Comparison of ENCODE assay signal across 21 cellular contexts in genomic region chr7:68892211-68892610, GRCh38.
A peak's percentile ranks its signal among the peaks of the same experiment; 100 is the strongest.
DNase-seq lines count a peak whose midpoint lies in the region; ATAC-seq and TF ChIP-seq lines count a peak whose summit lies in the region.
"Had no signal": no experiment of that assay in that cellular context is flagged by ENCODE, and none has a peak within 500 bp of the region (broad histone marks: within the 10 kb centered on the region; RNA-seq: fewer than 3 reads in every experiment).

No MANE protein-coding gene starts in this region.

- H3K27me3 ChIP-seq in GM23248 (replicated peaks; ENCODE audit: insufficient read depth) (no peaks in the 10 kb centered on the region), hepatocyte (no peaks in the 10 kb centered on the region), Caco-2 (replicated peaks; ENCODE audit: control insufficient read depth, insufficient read depth, low read length) (no peaks in the 10 kb centered on the region)
- H3K27me3 ChIP-seq: brain microvascular endothelial cell had no signal

- H3K27me3 Mint-ChIP-seq in activated CD4-positive, alpha-beta T cell treated with anti-CD3 and anti-CD28 coated beads, Interleukin-2, amount 10 ng/mL, durations not matched to agents 7 days and 5 days = no peaks in the 10 kb centered on the region
- no peaks in the 10 kb centered on the region for H3K27me3 Mint-ChIP-seq in Caco-2 (ENCODE audit: insufficient read depth, unreplicated experiment)
- H3K27me3 Mint-ChIP-seq: activated naive CD8-positive, alpha-beta T cell treated with anti-CD3 and anti-CD28 coated beads, Interleukin-2, amount 10 ng/mL, durations not matched to agents 7 days and 5 days had no signal

- H3K4me1 ChIP-seq in GM23248 (ENCODE audit: insufficient read depth) (no peaks in the 10 kb centered on the region), hepatocyte (ENCODE audit: insufficient read depth) (no peaks in the 10 kb centered on the region), Caco-2 (no peaks in the 10 kb centered on the region)

- H3K4me3 ChIP-seq in GM23248 = no peak overlapping the region
- H3K4me3 ChIP-seq in hepatocyte = no peak overlapping the region
- H3K4me3 ChIP-seq in Caco-2 (ENCODE audit: low read depth, low read length) = no peak overlapping the region
- H3K4me3 ChIP-seq: coronary artery, lung had no signal

- H3K27ac Mint-ChIP-seq in activated CD4-positive, alpha-beta T cell treated with anti-CD3 and anti-CD28 coated beads, Interleukin-2, amount 10 ng/mL, durations not matched to agents 7 days and 5 days = no peak overlapping the region
- H3K27ac Mint-ChIP-seq in Caco-2 (ENCODE audit: unreplicated experiment) = no peak overlapping the region
- H3K27ac Mint-ChIP-seq: activated naive CD8-positive, alpha-beta T cell treated with anti-CD3 and anti-CD28 coated beads, Interleukin-2, amount 10 ng/mL, durations not matched to agents 7 days and 5 days; activated T-helper 2 cell treated with anti-CD3 and anti-CD28 coated beads, Interferon-gamma antibody, Interleukin-2, Interleukin-4, amounts not matched to agents 10 μg/mL and 5 μg/mL and 100 μg/mL, durations not matched to agents 14 hours and 24 hours and 36 hours had no signal

- no peak overlapping the region for H2AFZ ChIP-seq in GM23248
- H2AFZ ChIP-seq in hepatocyte = no peak overlapping the region

- peak; percentile 90 for DNase-seq in A172 (ENCODE audit: low spot score)
- peak; percentile 0 for DNase-seq in GM23248
- DNase-seq in T1000 (lab: John Stamatoyannopoulos, UW) = peak; percentile 7
- peak; percentile 37 for DNase-seq in hepatocyte (ENCODE audit: low spot score)
- no peak for DNase-seq in activated CD4-positive, alpha-beta T cell treated with anti-CD3 and anti-CD28 coated beads, Interleukin-2, amount 10 ng/mL, durations not matched to agents 7 days and 5 days
- no peak for DNase-seq in Caco-2
- DNase-seq: activated naive CD8-positive, alpha-beta T cell treated with anti-CD3 and anti-CD28 coated beads, Interleukin-2, amount 10 ng/mL, durations not matched to agents 7 days and 5 days; brain microvascular endothelial cell; GF-D8; Kasumi-1; NCI-H2107; NCI-H510A; right cardiac atrium; SW 1271 had no signal

- POLR2A ChIA-PET in activated CD4-positive, alpha-beta T cell treated with anti-CD3 and anti-CD28 coated beads, Interleukin-2, amount 10 ng/mL, durations not matched to agents 7 days and 5 days (lab: Charles Lee) = no interaction called here
- POLR2A ChIA-PET in Caco-2 (lab: Charles Lee) = no interaction called here

- H3K36me3 Mint-ChIP-seq in activated CD4-positive, alpha-beta T cell treated with anti-CD3 and anti-CD28 coated beads, Interleukin-2, amount 10 ng/mL, durations not matched to agents 7 days and 5 days (ENCODE audit: low read depth) = no peaks in the 10 kb centered on the region
- H3K36me3 Mint-ChIP-seq in Caco-2 (ENCODE audit: insufficient read depth, unreplicated experiment) = no peaks in the 10 kb centered on the region

- no peak overlapping the region for H3K27ac ChIP-seq in GM23248
- peak overlapping the region; percentile 46 for H3K27ac ChIP-seq in hepatocyte
- H3K27ac ChIP-seq: brain microvascular endothelial cell, C4-2B, coronary artery had no signal

- H3K9me2 ChIP-seq in GM23248 (ENCODE audit: insufficient read depth) = no peaks in the 10 kb centered on the region
- H3K9me2 ChIP-seq in hepatocyte (replicated peaks; ENCODE audit: insufficient read depth) = no peaks in the 10 kb centered on the region

- TF ChIP-seq CTCF in hepatocyte (IDR thresholded peaks at IDR 0.05; ENCODE audit: poor library complexity) = no peak
- TF ChIP-seq CTCF in Caco-2 (IDR thresholded peaks at IDR 0.05; ENCODE audit: insufficient read depth in 1 of 2, low read depth in 1 of 2, low read length in 1 of 2, severe bottlenecking in 1 of 2, unreplicated experiment in 1 of 2) = no peak

- H3K36me3 ChIP-seq in GM23248 (ENCODE audit: low read depth) (no peaks in the 10 kb centered on the region), hepatocyte (replicated peaks; ENCODE audit: insufficient read depth, low read depth) (no peaks in the 10 kb centered on the region), Caco-2 (ENCODE audit: control insufficient read depth, insufficient read depth, low read length) (no peaks in the 10 kb centered on the region)
- H3K36me3 ChIP-seq: brain microvascular endothelial cell had no signal

- H3K4me2 ChIP-seq in GM23248 (ENCODE audit: unreplicated experiment) (no peak overlapping the region), hepatocyte (no peak overlapping the region)

- in situ Hi-C loops in GM23248 (cut with MboI) = no loop called here

- WGBS in GM23248 (ENCODE audit: low coverage in 1 of 2, low lambda C conversion rate in 2 of 2, missing lambda C conversion rate in 2 of 2), 2 experiments = 39 to 49% methylated on average over 3 of the region's 3 CpGs
- WGBS in hepatocyte (ENCODE audit: low lambda C conversion rate, missing lambda C conversion rate) = 35% methylated on average over 3 of the region's 3 CpGs

- H3K79me2 ChIP-seq in GM23248 (ENCODE audit: insufficient read depth) (no peaks in the 10 kb centered on the region), hepatocyte (no peaks in the 10 kb centered on the region)

- H3K9ac ChIP-seq in GM23248 = no peak overlapping the region

- H3K4me3 Mint-ChIP-seq in activated CD4-positive, alpha-beta T cell treated with anti-CD3 and anti-CD28 coated beads, Interleukin-2, amount 10 ng/mL, durations not matched to agents 7 days and 5 days = no peak overlapping the region
- no peak overlapping the region for H3K4me3 Mint-ChIP-seq in Caco-2 (ENCODE audit: unreplicated experiment)
- H3K4me3 Mint-ChIP-seq: activated naive CD8-positive, alpha-beta T cell treated with anti-CD3 and anti-CD28 coated beads, Interleukin-2, amount 10 ng/mL, durations not matched to agents 7 days and 5 days had no signal

- H3K4me1 Mint-ChIP-seq in activated CD4-positive, alpha-beta T cell treated with anti-CD3 and anti-CD28 coated beads, Interleukin-2, amount 10 ng/mL, durations not matched to agents 7 days and 5 days = no peaks in the 10 kb centered on the region
- H3K4me1 Mint-ChIP-seq in Caco-2 (ENCODE audit: low read depth, unreplicated experiment) = no peaks in the 10 kb centered on the region
- H3K4me1 Mint-ChIP-seq: activated naive CD8-positive, alpha-beta T cell treated with anti-CD3 and anti-CD28 coated beads, Interleukin-2, amount 10 ng/mL, durations not matched to agents 7 days and 5 days had no signal

- no peaks in the 10 kb centered on the region for H3K9me3 ChIP-seq in GM23248 (ENCODE audit: low read depth)
- H3K9me3 ChIP-seq in hepatocyte (ENCODE audit: low read depth) = no peaks in the 10 kb centered on the region
- no peaks in the 10 kb centered on the region for H3K9me3 ChIP-seq in Caco-2

- H3F3A ChIP-seq in GM23248 (ENCODE audit: insufficient read depth) = no peaks in the 10 kb centered on the region

- CTCF ChIA-PET in activated CD4-positive, alpha-beta T cell treated with anti-CD3 and anti-CD28 coated beads, Interleukin-2, amount 10 ng/mL, durations not matched to agents 7 days and 5 days (lab: Charles Lee) = no interaction called here
- CTCF ChIA-PET in Caco-2 (lab: Charles Lee) = no interaction called here

- H3K9me3 Mint-ChIP-seq in activated CD4-positive, alpha-beta T cell treated with anti-CD3 and anti-CD28 coated beads, Interleukin-2, amount 10 ng/mL, durations not matched to agents 7 days and 5 days = peaks cover 9% of the 10 kb centered on the region
- H3K9me3 Mint-ChIP-seq in Caco-2 (ENCODE audit: unreplicated experiment) = no peaks in the 10 kb centered on the region

- BruUV-seq in Caco-2 (replicated peaks; lab: Mats Ljungman, UMichigan) = no TSS peak

- H4K20me1 ChIP-seq in GM23248 (ENCODE audit: insufficient read depth) = no peaks in the 10 kb centered on the region
- H4K20me1 ChIP-seq in hepatocyte (ENCODE audit: insufficient read depth, poor library complexity, severe bottlenecking) = no peaks in the 10 kb centered on the region

- intact Hi-C loops in Caco-2 (cut with micrococcal nuclease; ENCODE audit: unreplicated experiment) = no loop called here

- ATAC-seq in HG03469 (IDR thresholded peaks at IDR 0.05; ENCODE audit: unreplicated experiment) = no peak
- no peak for ATAC-seq in HG03108 (IDR thresholded peaks at IDR 0.05; ENCODE audit: unreplicated experiment)
- ATAC-seq: HCT116, right cardiac atrium had no signal

Comparison
In these comparisons a context has a peak if more than half of its experiments do, and no peak if none do; other contexts are left out.
1. DNase-seq: peak in A172 (single experiment), GM23248 (single experiment), T1000 (single experiment) and hepatocyte (single experiment); none in activated CD4-positive, alpha-beta T cell treated with anti-CD3 and anti-CD28 coated beads, Interleukin-2, amount 10 ng/mL, durations not matched to agents 7 days and 5 days (single experiment) and Caco-2 (0 of 2).